Comparison of ENCODE assay signal across 8 cellular contexts in genomic region chr12:31897791-31898503, GRCh38.
DNase-seq lines count a peak whose midpoint lies in the region; ATAC-seq and TF ChIP-seq lines count a peak whose summit lies in the region.

No MANE protein-coding gene starts in this region.

- intact Hi-C loops in CD4-positive, alpha-beta memory T cell (cut with micrococcal nuclease), result loop anchor here (2.0 kb wide), 2 partner anchors 65 to 215 kb away; no protein-coding TSS in a partner anchor

- peak in 2 of 5 donors; percentile 11 to 39 for DNase-seq in CD4-positive, alpha-beta memory T cell
- DNase-seq in HT1080 (ENCODE audit: low read depth) (peak; percentile 70), SHP77 treated with DMSO at 0.1 percent for 48 hours (lab: John Stamatoyannopoulos, UW) (peak; percentile 30), fibroblast of mammary gland (ENCODE audit: low read depth) (peak; percentile 5), smooth muscle cell (lab: John Stamatoyannopoulos, UW; ENCODE audit: unreplicated experiment) (no peak), HPDE6-E6E7 (ENCODE audit: extremely low spot score) (no peak), DMS114 treated with DMSO at 0.1 percent for 48 hours (lab: John Stamatoyannopoulos, UW; ENCODE audit: unreplicated experiment) (no peak)

- H3K36me3 Mint-ChIP-seq in CD4-positive, alpha-beta memory T cell, result peaks cover 37 to 40% of the 10 kb centered on the region in 2 donors

- peak overlapping the region; percentile 63 for H3K4me2 ChIP-seq in smooth muscle cell

- peak overlapping the region; percentile 27 for H2AFZ ChIP-seq in smooth muscle cell (ENCODE audit: low read depth)

- ATAC-seq in HG03378 (IDR thresholded peaks at IDR 0.05; ENCODE audit: unreplicated experiment), result no peak

- peak overlapping the region; percentile 26 for H3K27ac ChIP-seq in CD4-positive, alpha-beta memory T cell (ENCODE audit: low read depth, low read length)
- H3K27ac ChIP-seq in smooth muscle cell (ENCODE audit: low read depth), result peak overlapping the region; percentile 42

- H3K9me3 ChIP-seq in CD4-positive, alpha-beta memory T cell (ENCODE audit: control insufficient read depth in 1 of 2, low read length in 2 of 2), result peaks cover 9 to 21% of the 10 kb centered on the region in 2 donors
- H3K9me3 ChIP-seq in smooth muscle cell (replicated peaks; ENCODE audit: low read depth), result no peaks in the 10 kb centered on the region

- H3K79me2 ChIP-seq in smooth muscle cell (ENCODE audit: low read depth), result no peaks in the 10 kb centered on the region

- H3K4me3 Mint-ChIP-seq in CD4-positive, alpha-beta memory T cell, result peak overlapping the region in 7 of 8 donors; percentile 33 to 88 (median 74)

- H3K4me3 ChIP-seq in CD4-positive, alpha-beta memory T cell (ENCODE audit: low read length in 2 of 2), result peak overlapping the region; percentile 11 to 17
- H3K4me3 ChIP-seq in fibroblast of mammary gland (ENCODE audit: control insufficient read depth, low read depth, low read length) (no peak overlapping the region), smooth muscle cell (no peak overlapping the region)

- peak overlapping the region; percentile 91 to 99 (median 97) for H3K27ac Mint-ChIP-seq in CD4-positive, alpha-beta memory T cell

- H3K9ac ChIP-seq in smooth muscle cell (ENCODE audit: low read depth), result no peak overlapping the region

- H3K4me1 Mint-ChIP-seq in CD4-positive, alpha-beta memory T cell, result peaks cover 32 to 68% (median 44%) of the 10 kb centered on the region in 4 donors

- peaks cover 62% of the 10 kb centered on the region for H3K4me1 ChIP-seq in CD4-positive, alpha-beta memory T cell (ENCODE audit: insufficient read depth, low read length)
- H3K4me1 ChIP-seq in smooth muscle cell (ENCODE audit: low read depth), result no peaks in the 10 kb centered on the region

- H4K20me1 ChIP-seq in smooth muscle cell (ENCODE audit: low read depth), result no peaks in the 10 kb centered on the region

- H3K9me3 Mint-ChIP-seq in CD4-positive, alpha-beta memory T cell, result peaks cover 5 to 75% (median 60%) of the 10 kb centered on the region in 8 donors

- POLR2A ChIA-PET in CD4-positive, alpha-beta memory T cell (lab: Charles Lee; ENCODE audit: partially characterized antibody), result interaction anchor here (0.7 to 11.0 kb wide), 14 partner anchors 10 to 238 kb away, joined by 3 to 335 read pairs (median 8); partner anchors contain the start of genes AMN1, ETFBKMT and RESF1

- 47% methylated on average over 10 of the region's 10 CpGs for WGBS in smooth muscle cell (ENCODE audit: low lambda C conversion rate)

- H3K36me3 ChIP-seq in CD4-positive, alpha-beta memory T cell (ENCODE audit: insufficient read depth, low read length), result no peaks in the 10 kb centered on the region
- H3K36me3 ChIP-seq in smooth muscle cell (ENCODE audit: low read depth), result no peaks in the 10 kb centered on the region

- peaks cover 9% of the 10 kb centered on the region for H3F3A ChIP-seq in smooth muscle cell (ENCODE audit: low read depth)

- no peak for TF ChIP-seq CTCF in fibroblast of mammary gland (conservative IDR thresholded peaks at IDR 0.05; ENCODE audit: control insufficient read depth, insufficient read depth, low read depth, low read length)
- no peak for TF ChIP-seq CTCF in smooth muscle cell (IDR thresholded peaks at IDR 0.05; ENCODE audit: borderline replicate concordance, insufficient read depth, poor library complexity, severe bottlenecking)

- no peaks in the 10 kb centered on the region for H3K27me3 Mint-ChIP-seq in CD4-positive, alpha-beta memory T cell

- H3K27me3 ChIP-seq in CD4-positive, alpha-beta memory T cell (ENCODE audit: insufficient read depth, low read length), result no peaks in the 10 kb centered on the region
- H3K27me3 ChIP-seq in smooth muscle cell (ENCODE audit: low read depth), result no peaks in the 10 kb centered on the region

- CTCF ChIA-PET in CD4-positive, alpha-beta memory T cell (lab: Charles Lee; ENCODE audit: partially characterized antibody), result interaction anchor here (0.6 to 4.2 kb wide), 4 partner anchors 62 to 169 kb away, joined by 3 to 25 read pairs (median 8); partner anchors contain the start of genes AMN1 and RESF1

Comparison
In these comparisons a context has a peak if more than half of its experiments do, and no peak if none do; other contexts are left out.
1. DNase-seq: peak in HT1080 (single experiment), SHP77 treated with DMSO at 0.1 percent for 48 hours (single experiment) and fibroblast of mammary gland (single experiment); none in smooth muscle cell (single experiment), HPDE6-E6E7 (single experiment) and DMS114 treated with DMSO at 0.1 percent for 48 hours (single experiment).
2. H3K4me3 ChIP-seq: peak in CD4-positive, alpha-beta memory T cell (2 of 2); none in fibroblast of mammary gland (single experiment) and smooth muscle cell (single experiment).